ENCODE assay signal across 15 cellular contexts in genomic region chr1:25541889-25542658, GRCh38. TPM values are rescaled to one million over a fixed set of nuclear protein-coding genes. Genes with fewer than 3 reads are reported as not detected.
DNase-seq lines count a peak whose midpoint lies in the region; ATAC-seq and TF ChIP-seq lines count a peak whose summit lies in the region.
"Had no signal": no experiment of that assay in that cellular context is flagged by ENCODE, and none has a peak within 500 bp of the region (broad histone marks: within the 10 kb centered on the region; RNA-seq: fewer than 3 reads in every experiment).

No MANE protein-coding gene starts in this region.

- no peaks in the 10 kb centered on the region for H3K36me3 ChIP-seq in endodermal cell (ENCODE audit: control insufficient read depth, insufficient read depth, low read length)
- H3K36me3 ChIP-seq in trophoblast cell (ENCODE audit: control insufficient read depth in 1 of 2, insufficient read depth in 2 of 2, low read length in 2 of 2): no peaks in the 10 kb centered on the region
- H3K36me3 ChIP-seq in esophagus squamous epithelium: no peaks in the 10 kb centered on the region
- H3K36me3 ChIP-seq: neutrophil had no signal

- POLR2A ChIA-PET in activated CD4-positive, alpha-beta T cell treated with anti-CD3 and anti-CD28 coated beads, Interleukin-2, amount 10 ng/mL, durations not matched to agents 7 days and 5 days (lab: Charles Lee): no interaction called here

- no peak overlapping the region for H4K12ac ChIP-seq in trophoblast cell (ENCODE audit: low read depth, low read length)

- no peak for ATAC-seq in T-helper 17 cell
- ATAC-seq: right cardiac atrium, Right ventricle myocardium inferior had no signal

- TF ChIP-seq POLR2A in esophagus squamous epithelium (IDR thresholded peaks at IDR 0.05): no peak

- no peak overlapping the region for H4K91ac ChIP-seq in trophoblast cell (ENCODE audit: low read depth, low read length)

- H3K36me3 Mint-ChIP-seq in activated CD4-positive, alpha-beta T cell treated with anti-CD3 and anti-CD28 coated beads, Interleukin-2, amount 10 ng/mL, durations not matched to agents 7 days and 5 days (ENCODE audit: low read depth): peaks cover 16% of the 10 kb centered on the region
- H3K36me3 Mint-ChIP-seq in T-helper 17 cell (ENCODE audit: low read depth) (no peaks in the 10 kb centered on the region), endodermal cell (ENCODE audit: low read depth) (no peaks in the 10 kb centered on the region)

- no peak overlapping the region for H2BK5ac ChIP-seq in trophoblast cell (ENCODE audit: low read depth, low read length, poor library complexity)

- TF ChIP-seq CTCF in endodermal cell (conservative IDR thresholded peaks at IDR 0.05): no peak
- TF ChIP-seq CTCF in esophagus squamous epithelium (IDR thresholded peaks at IDR 0.05): no peak

- H3K4me1 ChIP-seq in endodermal cell (ENCODE audit: control insufficient read depth, insufficient read depth, low read length): no peaks in the 10 kb centered on the region
- H3K4me1 ChIP-seq in trophoblast cell (ENCODE audit: control insufficient read depth in 1 of 2, insufficient read depth in 2 of 2, low read length in 2 of 2): peaks cover 16 to 17% of the 10 kb centered on the region in 2 experiments
- H3K4me1 ChIP-seq in esophagus squamous epithelium: peaks cover 9 to 38% (median 21%) of the 10 kb centered on the region in 3 donors

- H3K4me3 ChIP-seq in endodermal cell (ENCODE audit: low read length): no peak overlapping the region
- H3K4me3 ChIP-seq in trophoblast cell (ENCODE audit: low read depth, low read length): no peak overlapping the region
- no peak overlapping the region for H3K4me3 ChIP-seq in esophagus squamous epithelium
- H3K4me3 ChIP-seq: lung had no signal

- H3K9me3 Mint-ChIP-seq in activated CD4-positive, alpha-beta T cell treated with anti-CD3 and anti-CD28 coated beads, Interleukin-2, amount 10 ng/mL, durations not matched to agents 7 days and 5 days: no peaks in the 10 kb centered on the region
- H3K9me3 Mint-ChIP-seq in endodermal cell: no peaks in the 10 kb centered on the region

- no peak overlapping the region for H3K27ac Mint-ChIP-seq in activated CD4-positive, alpha-beta T cell treated with anti-CD3 and anti-CD28 coated beads, Interleukin-2, amount 10 ng/mL, durations not matched to agents 7 days and 5 days
- H3K27ac Mint-ChIP-seq in T-helper 17 cell (peak overlapping the region; percentile 29), endodermal cell (no peak overlapping the region)

- no peak overlapping the region for H3K4ac ChIP-seq in trophoblast cell (ENCODE audit: low read depth, low read length)

- no peak overlapping the region for H3K23ac ChIP-seq in trophoblast cell (ENCODE audit: low read length)

- H3K27ac ChIP-seq in endodermal cell (ENCODE audit: low read depth, low read length) (no peak overlapping the region), trophoblast cell (ENCODE audit: low read depth, low read length) (no peak overlapping the region), esophagus squamous epithelium (no peak overlapping the region)
- H3K27ac ChIP-seq: neutrophil had no signal

- no peak for DNase-seq in activated CD4-positive, alpha-beta T cell treated with anti-CD3 and anti-CD28 coated beads, Interleukin-2, amount 10 ng/mL, durations not matched to agents 7 days and 5 days
- no peak for DNase-seq in activated CD4-positive, alpha-beta T cell treated with anti-CD3 and anti-CD28 coated beads, Interleukin-2, amount 50 U/mL, for 4 hours
- DNase-seq in T-helper 17 cell: no peak
- no peak for DNase-seq in endodermal cell
- no peak for DNase-seq in trophoblast cell
- DNase-seq in SIG-M5 (lab: John Stamatoyannopoulos, UW): no peak
- no peak for DNase-seq in esophagus squamous epithelium (lab: John Stamatoyannopoulos, UW)
- DNase-seq in stimulated activated CD4-positive, alpha-beta T cell treated with anti-CD3 and anti-CD28 coated beads, Interleukin-4, amount 100 ng/mL, for 24 hours: no peak
- DNase-seq: activated CD4-positive, alpha-beta T cell treated with anti-CD3 and anti-CD28 coated beads for 4 hours; activated T-cell treated with anti-CD3 and anti-CD28 coated beads, Interleukin-2, amount 50 U/mL, for 48 hours; Calu3; right cardiac atrium had no signal

- H3K9ac ChIP-seq in endodermal cell (ENCODE audit: extremely low read depth, low read length, poor library complexity, severe bottlenecking) (no peak overlapping the region), trophoblast cell (ENCODE audit: low read length) (no peak overlapping the region)

- 78 to 94% methylated on average over 8 of the region's 8 CpGs for WGBS in endodermal cell (ENCODE audit: insufficient coverage in 1 of 2, insufficient read length in 1 of 2), 2 experiments
- WGBS in trophoblast cell (ENCODE audit: extremely low coverage, insufficient coverage, insufficient read length): no CpG with 5 or more reads among the region's 8 CpGs
- WGBS in esophagus squamous epithelium, 2 donors: 68 to 78% methylated on average over 7 of the region's 8 CpGs

- peak overlapping the region; percentile 56 for H2AK5ac ChIP-seq in trophoblast cell (ENCODE audit: low read length)

- peak overlapping the region; percentile 58 for H3K4me3 Mint-ChIP-seq in activated CD4-positive, alpha-beta T cell treated with anti-CD3 and anti-CD28 coated beads, Interleukin-2, amount 10 ng/mL, durations not matched to agents 7 days and 5 days
- H3K4me3 Mint-ChIP-seq in T-helper 17 cell (peak overlapping the region; percentile 94), endodermal cell (peak overlapping the region; percentile 62)

- no peak overlapping the region for H4K8ac ChIP-seq in trophoblast cell (ENCODE audit: low read depth, low read length)

- H3K4me1 Mint-ChIP-seq in activated CD4-positive, alpha-beta T cell treated with anti-CD3 and anti-CD28 coated beads, Interleukin-2, amount 10 ng/mL, durations not matched to agents 7 days and 5 days: peaks cover 27% of the 10 kb centered on the region
- H3K4me1 Mint-ChIP-seq in T-helper 17 cell: peaks cover 28% of the 10 kb centered on the region
- peaks cover 5% of the 10 kb centered on the region for H3K4me1 Mint-ChIP-seq in endodermal cell

- peaks cover 5% of the 10 kb centered on the region for H3K79me1 ChIP-seq in trophoblast cell (ENCODE audit: low read length)

- no peak overlapping the region for H3K18ac ChIP-seq in trophoblast cell (ENCODE audit: low read length)

- CTCF ChIA-PET in activated CD4-positive, alpha-beta T cell treated with anti-CD3 and anti-CD28 coated beads, Interleukin-2, amount 10 ng/mL, durations not matched to agents 7 days and 5 days (lab: Charles Lee): interaction anchor here (0.5 to 1.4 kb wide), 4 partner anchors 31 to 765 kb away, joined by 3 read pairs; no protein-coding TSS in a partner anchor

- H2BK12ac ChIP-seq in trophoblast cell (ENCODE audit: low read length): no peak overlapping the region

- H3K9me3 ChIP-seq in T-helper 17 cell (ENCODE audit: control insufficient read depth, low read length, poor library complexity, severe bottlenecking) (no peaks in the 10 kb centered on the region), endodermal cell (ENCODE audit: control insufficient read depth, low read length) (no peaks in the 10 kb centered on the region), trophoblast cell (ENCODE audit: insufficient read depth, low read depth, low read length) (no peaks in the 10 kb centered on the region), esophagus squamous epithelium (no peaks in the 10 kb centered on the region)
- H3K9me3 ChIP-seq: neutrophil had no signal

- no peak overlapping the region for H2BK120ac ChIP-seq in trophoblast cell (ENCODE audit: insufficient read depth, low read length, poor library complexity)

- H2AFZ ChIP-seq in trophoblast cell (ENCODE audit: insufficient read depth, low read length, poor library complexity): no peak overlapping the region

- H3K27me3 ChIP-seq in endodermal cell (ENCODE audit: control insufficient read depth, insufficient read depth, low read length, poor library complexity, severe bottlenecking): no peaks in the 10 kb centered on the region
- no peaks in the 10 kb centered on the region for H3K27me3 ChIP-seq in trophoblast cell (ENCODE audit: insufficient read depth, low read length)
- H3K27me3 ChIP-seq in esophagus squamous epithelium: no peaks in the 10 kb centered on the region

- no peaks in the 10 kb centered on the region for H3K27me3 Mint-ChIP-seq in activated CD4-positive, alpha-beta T cell treated with anti-CD3 and anti-CD28 coated beads, Interleukin-2, amount 10 ng/mL, durations not matched to agents 7 days and 5 days
- H3K27me3 Mint-ChIP-seq in T-helper 17 cell (no peaks in the 10 kb centered on the region), endodermal cell (ENCODE audit: insufficient read depth) (peaks cover 5% of the 10 kb centered on the region)

- H3K14ac ChIP-seq in trophoblast cell (ENCODE audit: low read length): no peak overlapping the region

- intact Hi-C loops in esophagus squamous epithelium (cut with DNase I): no loop called here

- peaks cover 7% of the 10 kb centered on the region for H3K79me2 ChIP-seq in trophoblast cell (ENCODE audit: control insufficient read depth, insufficient read depth, low read length, poor library complexity)

- no peak overlapping the region for H3K4me2 ChIP-seq in trophoblast cell (ENCODE audit: low read length)

RNA-seq across cellular contexts. Expression of gene LDLRAP1, which starts 1.3 kb away (rescaled TPM):
- 10 to 100 TPM; 64.4 to 65.3 TPM for total RNA-seq in activated CD4-positive, alpha-beta T cell treated with anti-CD3 and anti-CD28 coated beads, Interleukin-2, amount 10 ng/mL, durations not matched to agents 7 days and 5 days
- total RNA-seq in T-helper 17 cell (10 to 100 TPM; 90.3 to 96.6 TPM), endodermal cell (10 to 100 TPM; 13.9 to 14.5 TPM), esophagus squamous epithelium (10 to 100 TPM; 17.0 to 21.4 (median 19.5) TPM)
- 9.4 TPM for polyA plus RNA-seq in endodermal cell (2013, experiment 1 of 2)
- polyA plus RNA-seq in endodermal cell (2013, experiment 2 of 2): 8.9 TPM
- 4.2 and 4.4 TPM in 2 replicates for polyA plus RNA-seq in trophoblast cell (2013)
